ENCODE assay signal across 8 cellular contexts in the genomic region with DNA sequence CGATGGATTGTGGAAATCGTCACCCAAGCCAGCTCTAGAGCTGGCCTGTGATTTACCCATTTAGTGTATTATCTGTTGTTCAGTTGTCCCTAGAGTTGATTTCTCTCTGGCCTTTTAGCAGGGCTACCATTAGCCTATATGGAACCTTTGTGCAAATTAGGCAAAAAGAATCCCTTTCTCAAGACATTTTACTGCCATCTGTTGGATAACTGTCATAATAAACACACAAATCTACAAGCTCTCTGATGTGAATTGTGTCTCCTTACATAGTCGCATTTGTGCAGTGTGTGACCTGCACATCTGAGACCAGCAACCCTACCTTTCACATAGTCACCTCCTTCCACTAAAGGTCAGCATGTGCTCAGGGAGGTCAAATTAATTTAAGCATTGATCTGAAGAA. TPM values are rescaled to one million over a fixed set of nuclear protein-coding genes. Genes with fewer than 3 reads are reported as not detected.
DNase-seq lines count a peak whose midpoint lies in the region; ATAC-seq and TF ChIP-seq lines count a peak whose summit lies in the region.

No MANE protein-coding gene starts in this region.

- CTCF ChIA-PET in CD4-positive, alpha-beta T cell (lab: Charles Lee), result no interaction called here
- CTCF ChIA-PET in HCT116 (lab: Charles Lee) (interaction anchor here (0.8 to 3.6 kb wide), 9 partner anchors 10 to 474 kb away, joined by 3 to 30 read pairs (median 6); a partner anchor contains a TSS), RWPE1 (lab: Yijun Ruan, JAX) (interaction anchor here (0.6 to 1.4 kb wide), 2 partner anchors 141 to 342 kb away, joined by 3 to 6 read pairs; no protein-coding TSS in a partner anchor), WTC11 (lab: Charles Lee) (interaction anchor here (0.8 to 3.9 kb wide), 14 partner anchors 14 to 475 kb away, joined by 3 to 29 read pairs (median 5); partner anchors contain the start of gene LOXHD1)

- H3K4me1 Mint-ChIP-seq in CD4-positive, alpha-beta T cell (ENCODE audit: low read depth), result peaks cover 43% of the 10 kb centered on the region
- peaks cover 9% of the 10 kb centered on the region for H3K4me1 Mint-ChIP-seq in WTC11

- H3K4me1 ChIP-seq in HCT116 (ENCODE audit: control insufficient read depth in 1 of 2, insufficient read depth in 2 of 2, low read length in 2 of 2), result no peaks in the 10 kb centered on the region

- H3K27ac Mint-ChIP-seq in CD4-positive, alpha-beta T cell, result peak overlapping the region; percentile 66
- H3K27ac Mint-ChIP-seq in WTC11, result no peak overlapping the region

- ATAC-seq in CD4-positive, alpha-beta T cell (ENCODE audit: poor library complexity), result no peak
- peak; percentile 69 for ATAC-seq in HCT116
- no peak for ATAC-seq in activated CD4-positive, CD25-positive, alpha-beta regulatory T cell treated with anti-CD3 and anti-CD28 coated beads, Interleukin-2, amount 50 U/mL, for 24 hours
- no peak for ATAC-seq in WTC11

- H3K9me2 ChIP-seq in HCT116 (ENCODE audit: insufficient read depth), result no peaks in the 10 kb centered on the region

- no peak overlapping the region for H3K9ac ChIP-seq in HCT116 (ENCODE audit: low read length)

- H3K36me3 Mint-ChIP-seq in CD4-positive, alpha-beta T cell (ENCODE audit: low read depth), result no peaks in the 10 kb centered on the region
- no peaks in the 10 kb centered on the region for H3K36me3 Mint-ChIP-seq in WTC11

- H3K27ac ChIP-seq in CD4-positive, alpha-beta T cell (ENCODE audit: low read depth, low read length), result no peak overlapping the region
- H3K27ac ChIP-seq in HCT116 (ENCODE audit: low read depth, low read length) (no peak overlapping the region), RWPE1 (no peak overlapping the region; the same call in 1 of the 2 replicates)

- POLR2A ChIA-PET in CD4-positive, alpha-beta T cell (lab: Charles Lee), result no interaction called here
- POLR2A ChIA-PET in HCT116 (lab: Charles Lee) (no interaction called here), RWPE1 (lab: Yijun Ruan, JAX; ENCODE audit: low non-redundant PET) (no interaction called here), WTC11 (lab: Charles Lee) (no interaction called here)

- TF ChIP-seq CTCF in CD4-positive, alpha-beta T cell (IDR thresholded peaks at IDR 0.05), result peak; percentile 27
- TF ChIP-seq CTCF in HCT116 (IDR thresholded peaks at IDR 0.05 in 2 of 3, conservative IDR thresholded peaks at IDR 0.05 in 1 of 3; ENCODE audit: borderline replicate concordance in 1 of 3, insufficient read depth in 1 of 3, low read depth in 2 of 3, low read length in 2 of 3), result peak in 2 of 3 experiments; percentile 31 to 32; a peak in 3 of 6 replicates
- no peak for TF ChIP-seq CTCF in RWPE1 (conservative IDR thresholded peaks at IDR 0.05; ENCODE audit: low read depth)
- TF ChIP-seq CTCF in WTC11 (IDR thresholded peaks at IDR 0.05), result no peak

- H3K9me3 Mint-ChIP-seq in CD4-positive, alpha-beta T cell, result no peaks in the 10 kb centered on the region
- no peaks in the 10 kb centered on the region for H3K9me3 Mint-ChIP-seq in WTC11

- DNase-seq in CD4-positive, alpha-beta T cell, result no peak
- DNase-seq in HCT116 (ENCODE audit: low read depth, low spot score) (no peak), RWPE1 (ENCODE audit: low spot score) (peak; percentile 8), globus pallidus (ENCODE audit: low spot score) (peak; percentile 9), WTC11 (ENCODE audit: low spot score) (no peak), SK-N-DZ (ENCODE audit: low spot score) (no peak), SHP77 treated with DMSO at 0.1 percent for 48 hours (lab: John Stamatoyannopoulos, UW) (no peak)

- H2AFZ ChIP-seq in HCT116 (ENCODE audit: low read depth, low read length, poor library complexity, severe bottlenecking), result no peak overlapping the region

- no peaks in the 10 kb centered on the region for H4K20me1 ChIP-seq in HCT116 (ENCODE audit: insufficient read depth)

- no TSS peak for BruUV-seq in HCT116 (replicated peaks; lab: Mats Ljungman, UMichigan)

- no peaks in the 10 kb centered on the region for H3K9me3 ChIP-seq in CD4-positive, alpha-beta T cell (ENCODE audit: control insufficient read depth, low read length)
- no peaks in the 10 kb centered on the region for H3K9me3 ChIP-seq in HCT116 (ENCODE audit: control insufficient read depth in 1 of 2, insufficient read depth in 1 of 2, low read depth in 1 of 2, low read length in 2 of 2)

- no peak overlapping the region for H3K4me3 Mint-ChIP-seq in CD4-positive, alpha-beta T cell
- no peak overlapping the region for H3K4me3 Mint-ChIP-seq in WTC11

- peak; percentile 58 for TF ChIP-seq RAD21 in HCT116 (IDR thresholded peaks at IDR 0.05; ENCODE audit: low read depth)

- TF ChIP-seq POLR2A in HCT116 (IDR thresholded peaks at IDR 0.05; ENCODE audit: borderline replicate concordance, extremely low read depth, insufficient read depth, insufficient read length), result no peak

- no peaks in the 10 kb centered on the region for H3K79me2 ChIP-seq in HCT116 (ENCODE audit: insufficient read depth, low read length)

- RAD21 ChIA-PET in HCT116 (lab: Charles Lee; ENCODE audit: low non-redundant PET in 1 of 2, low total read pairs in 2 of 2, uncharacterized antibody in 2 of 2, unreplicated experiment in 2 of 2), result interaction anchor here (1.3 to 2.2 kb wide), 5 partner anchors 35 to 342 kb away, joined by 3 to 8 read pairs (median 5); no protein-coding TSS in a partner anchor

- no peaks in the 10 kb centered on the region for H3K36me3 ChIP-seq in HCT116 (ENCODE audit: control insufficient read depth in 1 of 2, insufficient read depth in 2 of 2, low read length in 2 of 2)

- H3K4me2 ChIP-seq in HCT116 (ENCODE audit: low read length), result no peak overlapping the region

- H3K27me3 ChIP-seq in CD4-positive, alpha-beta T cell (ENCODE audit: control insufficient read depth, insufficient read depth, low read length), result no peaks in the 10 kb centered on the region
- H3K27me3 ChIP-seq in HCT116 (ENCODE audit: insufficient read depth, low read length), result peaks cover 55% of the 10 kb centered on the region

- H3K27me3 Mint-ChIP-seq in CD4-positive, alpha-beta T cell, result no peaks in the 10 kb centered on the region
- H3K27me3 Mint-ChIP-seq in WTC11 (ENCODE audit: low read depth), result no peaks in the 10 kb centered on the region

- H3K4me3 ChIP-seq in HCT116 (replicated peaks in 1 of 2; ENCODE audit: low read depth in 1 of 2, low read length in 2 of 2), result no peak overlapping the region

- intact Hi-C loops in CD4-positive, alpha-beta T cell (cut with DNase I, micrococcal nuclease), result no loop called here
- intact Hi-C loops in HCT116 (cut with micrococcal nuclease), result loop anchor here (1.0 to 2.0 kb wide), 2 partner anchors 68 to 342 kb away; no protein-coding TSS in a partner anchor

TF ChIP-seq in HCT116, 20 proteins besides CTCF, POLR2A, EP300 and RAD21 (continues in another document):
- TF ChIP-seq YY1 (IDR thresholded peaks at IDR 0.05; ENCODE audit: extremely low read depth, insufficient replicate concordance, low read depth, low read length), result no peak

TF ChIP-seq in WTC11, 78 proteins besides CTCF, POLR2A, EP300 and RAD21 (continues in another document):
- TF ChIP-seq TEAD4 (CRISPR knock-in tag; IDR thresholded peaks at IDR 0.05) (no peak), AR (CRISPR knock-in tag; IDR thresholded peaks at IDR 0.05) (no peak), TP53 (CRISPR knock-in tag; IDR thresholded peaks at IDR 0.05) (no peak), ZNF423 (CRISPR knock-in tag; IDR thresholded peaks at IDR 0.05) (no peak), FOXP1 (CRISPR knock-in tag; IDR thresholded peaks at IDR 0.05; ENCODE audit: borderline replicate concordance) (no peak)
- TF ChIP-seq, protein P1, sequence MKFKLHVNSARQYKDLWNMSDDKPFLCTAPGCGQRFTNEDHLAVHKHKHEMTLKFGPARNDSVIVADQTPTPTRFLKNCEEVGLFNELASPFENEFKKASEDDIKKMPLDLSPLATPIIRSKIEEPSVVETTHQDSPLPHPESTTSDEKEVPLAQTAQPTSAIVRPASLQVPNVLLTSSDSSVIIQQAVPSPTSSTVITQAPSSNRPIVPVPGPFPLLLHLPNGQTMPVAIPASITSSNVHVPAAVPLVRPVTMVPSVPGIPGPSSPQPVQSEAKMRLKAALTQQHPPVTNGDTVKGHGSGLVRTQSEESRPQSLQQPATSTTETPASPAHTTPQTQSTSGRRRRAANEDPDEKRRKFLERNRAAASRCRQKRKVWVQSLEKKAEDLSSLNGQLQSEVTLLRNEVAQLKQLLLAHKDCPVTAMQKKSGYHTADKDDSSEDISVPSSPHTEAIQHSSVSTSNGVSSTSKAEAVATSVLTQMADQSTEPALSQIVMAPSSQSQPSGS (CRISPR knock-in tag; IDR thresholded peaks at IDR 0.05; ENCODE audit: borderline replicate concordance, low read depth), result no peak

RNA-seq across cellular contexts. Expression of gene LOXHD1, which starts 34.0 kb away (rescaled TPM):
- total RNA-seq in CD4-positive, alpha-beta T cell, result not detected
- not detected for total RNA-seq in HCT116 (2021; ENCODE audit: unreplicated experiment)
- polyA plus RNA-seq in HCT116 (2012), result not detected in 2 replicates
- 0.35 to 0.64 TPM (median 0.57 TPM) in 3 replicates for total RNA-seq in WTC11 (2021)
- polyA plus RNA-seq in SK-N-DZ (2014; cell fraction: cytosol; rRNA removed), result not detected in 2 replicates
- not detected in 2 replicates for polyA plus RNA-seq in SK-N-DZ (2014; cell fraction: nucleus; rRNA removed)

Comparison
In these comparisons a context has a peak if more than half of its experiments do, and no peak if none do; other contexts are left out.
1. DNase-seq: peak in RWPE1 (single experiment) and globus pallidus (single experiment); none in CD4-positive, alpha-beta T cell (0 of 10), HCT116 (single experiment), WTC11 (single experiment), SK-N-DZ (single experiment) and SHP77 treated with DMSO at 0.1 percent for 48 hours (single experiment).
2. CTCF ChIP-seq: peak in CD4-positive, alpha-beta T cell (single experiment) and HCT116 (2 of 3); none in RWPE1 (single experiment) and WTC11 (single experiment).